In the genomic region with DNA sequence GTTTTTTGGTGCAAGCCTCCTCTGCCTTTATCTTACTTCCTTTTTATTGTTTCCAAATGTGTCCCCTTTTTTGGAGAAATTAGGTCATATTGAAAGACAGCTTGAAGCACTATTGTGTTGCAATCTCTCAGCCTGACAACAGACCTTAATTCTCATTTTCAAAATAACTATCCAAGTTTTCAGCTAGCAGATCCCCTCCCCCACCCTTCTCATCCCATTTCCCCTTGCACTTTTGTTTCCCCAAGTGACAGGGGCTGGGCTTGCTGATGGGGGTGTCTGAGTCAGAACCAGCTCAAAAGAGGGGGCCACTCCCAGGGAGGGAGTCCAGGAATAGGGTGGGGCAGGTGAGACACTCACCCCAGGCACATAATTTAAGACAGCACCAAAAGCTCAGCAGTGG, we compare ENCODE assay signal across 11 cellular contexts.
DNase-seq lines count a peak whose midpoint lies in the region; ATAC-seq and TF ChIP-seq lines count a peak whose summit lies in the region.
"Had no signal": no experiment of that assay in that cellular context is flagged by ENCODE, and none has a peak within 500 bp of the region (broad histone marks: within the 10 kb centered on the region; RNA-seq: fewer than 3 reads in every experiment).

No MANE protein-coding gene starts in this region.

- peaks cover 42% of the 10 kb centered on the region for H3K4me1 ChIP-seq in OCI-LY7 (ENCODE audit: insufficient read depth, low read length, poor library complexity, severe bottlenecking)
- H3K4me1 ChIP-seq in spleen = peaks cover 21 to 99% (median 67%) of the 10 kb centered on the region in 6 donors

- H3K4me1 Mint-ChIP-seq in activated T-cell treated with anti-CD3 and anti-CD28 coated beads, Interleukin-2, amount 50 U/mL, for 4 hours (ENCODE audit: low read depth) = peaks cover 60% of the 10 kb centered on the region

- intact Hi-C loops in OCI-LY7 (cut with micrococcal nuclease; ENCODE audit: unreplicated experiment) (no loop called here), spleen (cut with DNase I; ENCODE audit: low total_unique reads) (no loop called here)

- H3K4me3 Mint-ChIP-seq in activated T-cell treated with anti-CD3 and anti-CD28 coated beads, Interleukin-2, amount 50 U/mL, for 4 hours = peak overlapping the region; percentile 41

- no peaks in the 10 kb centered on the region for H3K27me3 ChIP-seq in spleen (replicated peaks in 1 of 7)

- H3K79me2 ChIP-seq in OCI-LY7 (ENCODE audit: insufficient read depth, low read depth, low read length) = no peaks in the 10 kb centered on the region

- no peaks in the 10 kb centered on the region for H3K9me2 ChIP-seq in OCI-LY7 (ENCODE audit: insufficient read depth, low read length)

- DNase-seq in activated T-cell treated with anti-CD3 and anti-CD28 coated beads, Interleukin-2, amount 50 U/mL, for 4 hours = no peak
- DNase-seq in activated T-cell treated with anti-CD3 and anti-CD28 coated beads, Interleukin-2, amount 50 U/mL, for 48 hours = no peak
- DNase-seq in OCI-LY7 (ENCODE audit: low spot score) (no peak), spleen (peak; percentile 69), activated gamma-delta T cell treated with Interleukin-2 at 50 U/mL for 16 hours (no peak)
- DNase-seq: erythroblast; NCI-H1417; stimulated activated naive CD8-positive, alpha-beta T cell treated with anti-CD3 and anti-CD28 coated beads, Interleukin-15, amount 100 ng/mL, for 72 hours had no signal

- BruUV-seq in OCI-LY7 (replicated peaks; lab: Mats Ljungman, UMichigan) = no TSS peak

- H2AFZ ChIP-seq in OCI-LY7 (ENCODE audit: low read length) = no peak overlapping the region

- H3K9me3 ChIP-seq in OCI-LY7 (ENCODE audit: low read length) (no peaks in the 10 kb centered on the region), spleen (no peaks in the 10 kb centered on the region)

- H3K27me3 Mint-ChIP-seq in activated T-cell treated with anti-CD3 and anti-CD28 coated beads, Interleukin-2, amount 50 U/mL, for 4 hours (ENCODE audit: low read depth) = no peaks in the 10 kb centered on the region
- H3K27me3 Mint-ChIP-seq: stimulated activated naive CD8-positive, alpha-beta T cell treated with anti-CD3 and anti-CD28 coated beads, Interleukin-15, amount 100 ng/mL, for 72 hours had no signal

- no peak overlapping the region for H3K27ac ChIP-seq in OCI-LY7 (ENCODE audit: low read depth, low read length, poor library complexity, severe bottlenecking)
- peak overlapping the region in 7 of 8 donors; percentile 67 to 96 (median 91) for H3K27ac ChIP-seq in spleen

- H3K36me3 ChIP-seq in OCI-LY7 (ENCODE audit: insufficient read depth, low read length) (peaks cover 7% of the 10 kb centered on the region; the same call in 1 of the 2 replicates), spleen (peaks cover 0 to 89% (median 39%) of the 10 kb centered on the region in 6 donors)

- no peak for ATAC-seq in activated T-cell treated with anti-CD3 and anti-CD28 coated beads, Interleukin-2, amount 50 U/mL, for 4 hours
- ATAC-seq in esophagus mucosa (peak; percentile 42), HG02759 (IDR thresholded peaks at IDR 0.05; ENCODE audit: unreplicated experiment) (no peak), GM19395 (IDR thresholded peaks at IDR 0.05; ENCODE audit: unreplicated experiment) (no peak)
- ATAC-seq: stimulated activated naive CD8-positive, alpha-beta T cell treated with anti-CD3 and anti-CD28 coated beads, Interleukin-15, amount 100 ng/mL, for 72 hours had no signal

- CTCF ChIA-PET in OCI-LY7 (lab: Charles Lee; ENCODE audit: unreplicated experiment) = interaction anchor here (1.6 kb wide), 1 partner anchor 11 kb away, joined by 5 read pairs; no protein-coding TSS in a partner anchor

- POLR2A ChIA-PET in OCI-LY7 (lab: Charles Lee) = no interaction called here

- peaks cover 34% of the 10 kb centered on the region for H3K36me3 Mint-ChIP-seq in activated T-cell treated with anti-CD3 and anti-CD28 coated beads, Interleukin-2, amount 50 U/mL, for 4 hours (ENCODE audit: insufficient read depth)

- no peaks in the 10 kb centered on the region for H3K9me3 Mint-ChIP-seq in activated T-cell treated with anti-CD3 and anti-CD28 coated beads, Interleukin-2, amount 50 U/mL, for 4 hours
- H3K9me3 Mint-ChIP-seq: stimulated activated naive CD8-positive, alpha-beta T cell treated with anti-CD3 and anti-CD28 coated beads, Interleukin-15, amount 100 ng/mL, for 72 hours had no signal

- TF ChIP-seq CTCF in OCI-LY7 (conservative IDR thresholded peaks at IDR 0.05; ENCODE audit: low read length) (no peak), spleen (IDR thresholded peaks at IDR 0.05 in 8 of 11, conservative IDR thresholded peaks at IDR 0.05 in 3 of 11) (no peak)

- H4K20me1 ChIP-seq in OCI-LY7 (ENCODE audit: insufficient read depth, low read length) = 0 out of 2 replicates have a peak, but pooled peaks cover 5% of the 10 kb centered on the region

- H3K4me3 ChIP-seq in OCI-LY7 (ENCODE audit: low read depth, low read length, poor library complexity, severe bottlenecking) (no peak overlapping the region), spleen (peak overlapping the region in 2 of 8 donors; percentile 53 to 74)

- TF ChIP-seq POLR2A in spleen (IDR thresholded peaks at IDR 0.05) = no peak

- 0 out of 2 replicates have a peak overlapping the region, but pooled peaks have one; percentile 1 for H3K4me2 ChIP-seq in OCI-LY7 (ENCODE audit: low read length)
